In genomic region chr14:74478996-74479635, GRCh38 we compare ENCODE assay signal across 9 cellular contexts. TPM values are rescaled to one million over a fixed set of nuclear protein-coding genes. Genes with fewer than 3 reads are reported as not detected.
DNase-seq lines count a peak whose midpoint lies in the region; ATAC-seq and TF ChIP-seq lines count a peak whose summit lies in the region.
"Had no signal": no experiment of that assay in that cellular context is flagged by ENCODE, and none has a peak within 500 bp of the region (broad histone marks: within the 10 kb centered on the region; RNA-seq: fewer than 3 reads in every experiment).

No MANE protein-coding gene starts in this region.

- peaks cover 41% of the 10 kb centered on the region for H3K36me3 Mint-ChIP-seq in Caco-2 (ENCODE audit: insufficient read depth, unreplicated experiment)

- no peaks in the 10 kb centered on the region for H3K27me3 ChIP-seq in Caco-2 (replicated peaks; ENCODE audit: control insufficient read depth, insufficient read depth, low read length)
- no peaks in the 10 kb centered on the region for H3K27me3 ChIP-seq in Loucy (ENCODE audit: insufficient read depth, low read length, poor library complexity, severe bottlenecking)
- no peaks in the 10 kb centered on the region for H3K27me3 ChIP-seq in body of pancreas
- H3K27me3 ChIP-seq in mesenchymal stem cell (ENCODE audit: control insufficient read depth in 1 of 2, insufficient read depth in 1 of 2, low read length in 2 of 2), result no peaks in the 10 kb centered on the region

- H4K91ac ChIP-seq in mesenchymal stem cell (ENCODE audit: low read length), result no peak overlapping the region

- no peak overlapping the region for H3K4me3 Mint-ChIP-seq in Caco-2 (ENCODE audit: unreplicated experiment)

- no peak for TF ChIP-seq POLR2A in body of pancreas (IDR thresholded peaks at IDR 0.05)

- no peak overlapping the region for H4K8ac ChIP-seq in mesenchymal stem cell (ENCODE audit: low read length)

- H2BK5ac ChIP-seq in mesenchymal stem cell (ENCODE audit: low read depth, low read length, poor library complexity, severe bottlenecking), result no peak overlapping the region

- H3K27me3 Mint-ChIP-seq in Caco-2 (ENCODE audit: insufficient read depth, unreplicated experiment), result no peaks in the 10 kb centered on the region

- TF ChIP-seq CTCF in Caco-2 (IDR thresholded peaks at IDR 0.05; ENCODE audit: insufficient read depth in 1 of 2, low read depth in 1 of 2, low read length in 1 of 2, severe bottlenecking in 1 of 2, unreplicated experiment in 1 of 2) (peak; percentile 72 to 84), Loucy (conservative IDR thresholded peaks at IDR 0.05; ENCODE audit: low read length) (peak; percentile 40; the same call in 1 of the 2 replicates), body of pancreas (IDR thresholded peaks at IDR 0.05) (peak; percentile 21 to 74 (median 53))

- H3K9me2 ChIP-seq in Loucy (replicated peaks; ENCODE audit: low read depth, low read length), result no peaks in the 10 kb centered on the region

- no peak overlapping the region for H3K18ac ChIP-seq in mesenchymal stem cell (ENCODE audit: low read depth in 1 of 2, low read length in 2 of 2)

- H3K36me3 ChIP-seq in Caco-2 (ENCODE audit: control insufficient read depth, insufficient read depth, low read length), result no peaks in the 10 kb centered on the region; the same call in none of the 2 replicates
- peaks cover 25% of the 10 kb centered on the region for H3K36me3 ChIP-seq in Loucy (ENCODE audit: insufficient read depth, low read length)
- peaks cover 0 to 7% of the 10 kb centered on the region in 2 donors for H3K36me3 ChIP-seq in body of pancreas (replicated peaks in 1 of 2; ENCODE audit: insufficient read depth in 1 of 2, low read depth in 2 of 2)
- H3K36me3 ChIP-seq in mesenchymal stem cell (ENCODE audit: control insufficient read depth in 1 of 2, insufficient read depth in 2 of 2, low read depth in 1 of 2, low read length in 2 of 2), result peaks cover 28 to 68% of the 10 kb centered on the region in 2 experiments

- no peak overlapping the region for H2AK5ac ChIP-seq in mesenchymal stem cell (ENCODE audit: low read length, severe bottlenecking)

- H3F3A ChIP-seq in Loucy (ENCODE audit: low read depth), result no peaks in the 10 kb centered on the region

- no peak overlapping the region for H3K9ac ChIP-seq in Loucy (ENCODE audit: low read depth, low read length, poor library complexity, severe bottlenecking)
- no peak overlapping the region for H3K9ac ChIP-seq in mesenchymal stem cell (ENCODE audit: low read length)

- no peak overlapping the region for H2BK15ac ChIP-seq in mesenchymal stem cell (ENCODE audit: low read depth, poor library complexity, severe bottlenecking)

- H4K20me1 ChIP-seq in Loucy (ENCODE audit: insufficient read depth, low read length, poor library complexity, severe bottlenecking), result no peaks in the 10 kb centered on the region

- no peak overlapping the region for H2AFZ ChIP-seq in Loucy (ENCODE audit: low read length)
- H2AFZ ChIP-seq in mesenchymal stem cell (ENCODE audit: low read depth, low read length), result no peak overlapping the region

- POLR2A ChIA-PET in Caco-2 (lab: Charles Lee), result no interaction called here

- BruUV-seq in Caco-2 (replicated peaks; lab: Mats Ljungman, UMichigan), result no TSS peak

- CTCF ChIA-PET in Caco-2 (lab: Charles Lee), result interaction anchor here (1.0 to 1.2 kb wide), 2 partner anchors 64 to 185 kb away, joined by 3 read pairs; no protein-coding TSS in a partner anchor

- H3K4me3 ChIP-seq in Caco-2 (ENCODE audit: low read depth, low read length) (no peak overlapping the region), Loucy (ENCODE audit: low read length, poor library complexity, severe bottlenecking) (no peak overlapping the region), body of pancreas (no peak overlapping the region), mesenchymal stem cell (ENCODE audit: insufficient read depth in 1 of 2, low read depth in 1 of 2, low read length in 2 of 2) (no peak overlapping the region)
- H3K4me3 ChIP-seq: skin epidermis had no signal

- H3K9me3 Mint-ChIP-seq in Caco-2 (ENCODE audit: unreplicated experiment), result no peaks in the 10 kb centered on the region

- no peaks in the 10 kb centered on the region for H3K79me2 ChIP-seq in Loucy (ENCODE audit: insufficient read depth, low read length)

- no peaks in the 10 kb centered on the region; the same call in 1 of the 2 replicates for H3K4me1 ChIP-seq in Caco-2
- H3K4me1 ChIP-seq in Loucy (ENCODE audit: insufficient read depth, low read length, poor library complexity, severe bottlenecking), result no peaks in the 10 kb centered on the region
- H3K4me1 ChIP-seq in body of pancreas, result peaks cover 4% of the 10 kb centered on the region
- peaks cover 6% of the 10 kb centered on the region for H3K4me1 ChIP-seq in mesenchymal stem cell (ENCODE audit: control insufficient read depth, insufficient read depth, low read depth, low read length)

- peaks cover under 1% of the 10 kb centered on the region for H3K79me1 ChIP-seq in mesenchymal stem cell (replicated peaks; ENCODE audit: low read length, poor library complexity, severe bottlenecking)

- H3K27ac ChIP-seq in body of pancreas, result no peak overlapping the region
- H3K27ac ChIP-seq in mesenchymal stem cell (ENCODE audit: low read length, poor library complexity, severe bottlenecking), result no peak overlapping the region
- H3K27ac ChIP-seq: skin epidermis had no signal

- no peak overlapping the region for H3K27ac Mint-ChIP-seq in Caco-2 (ENCODE audit: unreplicated experiment)

- H2BK12ac ChIP-seq in mesenchymal stem cell (ENCODE audit: low read length in 2 of 2), result no peak overlapping the region

- 92 to 94% methylated on average over 2 of the region's 2 CpGs for WGBS in body of pancreas, 2 donors
- WGBS in mesenchymal stem cell, result 92% methylated on average over 2 of the region's 2 CpGs

- no peak overlapping the region for H3K4ac ChIP-seq in mesenchymal stem cell (ENCODE audit: low read depth in 1 of 2, low read length in 2 of 2)

- intact Hi-C loops in Caco-2 (cut with micrococcal nuclease; ENCODE audit: unreplicated experiment), result loop anchor here (1.0 kb wide), 2 partner anchors 117 to 154 kb away; no protein-coding TSS in a partner anchor
- intact Hi-C loops in body of pancreas (cut with DNase I), result no loop called here

- no peak overlapping the region for H2BK120ac ChIP-seq in mesenchymal stem cell (ENCODE audit: low read depth, low read length)

- H3K14ac ChIP-seq in mesenchymal stem cell (ENCODE audit: low read length in 2 of 2), result no peak overlapping the region

- H3K23ac ChIP-seq in mesenchymal stem cell (ENCODE audit: low read length in 2 of 2), result no peak overlapping the region

- H3K9me3 ChIP-seq in Caco-2, result no peaks in the 10 kb centered on the region
- H3K9me3 ChIP-seq in Loucy (ENCODE audit: insufficient read depth, low read depth, low read length), result no peaks in the 10 kb centered on the region
- H3K9me3 ChIP-seq in body of pancreas, result no peaks in the 10 kb centered on the region
- no peaks in the 10 kb centered on the region for H3K9me3 ChIP-seq in mesenchymal stem cell (ENCODE audit: control insufficient read depth, low read length)

- no peaks in the 10 kb centered on the region for H3K4me1 Mint-ChIP-seq in Caco-2 (ENCODE audit: low read depth, unreplicated experiment)

- ATAC-seq in body of pancreas, result no peak
- ATAC-seq in HG03175 (IDR thresholded peaks at IDR 0.05; ENCODE audit: unreplicated experiment), result no peak
- ATAC-seq in HG03378 (IDR thresholded peaks at IDR 0.05; ENCODE audit: unreplicated experiment), result no peak

- DNase-seq in Caco-2, result peak in 1 of 2 experiments; percentile 55
- DNase-seq in body of pancreas, result no peak
- peak; percentile 34 for DNase-seq in mesenchymal stem cell
- no peak for DNase-seq in activated CD4-positive, alpha-beta T cell treated with anti-CD3 and anti-CD28 coated beads for 1 hour
- DNase-seq in stimulated activated CD4-positive, alpha-beta T cell treated with anti-CD3 and anti-CD28 coated beads, Interleukin-4, amount 100 ng/mL, for 4 hours, result no peak

- H3K4me2 ChIP-seq in Loucy (ENCODE audit: low read depth, low read length, poor library complexity, severe bottlenecking) (no peak overlapping the region), mesenchymal stem cell (ENCODE audit: low read length, poor library complexity, severe bottlenecking) (no peak overlapping the region)

RNA-seq across cellular contexts. Expression of gene NPC2, which starts 14.0 kb away (rescaled TPM):
- 242 and 291 TPM in 2 replicates for total RNA-seq in Caco-2 (2022)
- total RNA-seq in body of pancreas, result 100 to 1,000 TPM in 1 of 2 donors, 10 to 100 TPM in 1; 97.5 to 130 TPM
- 939 TPM for polyA plus RNA-seq in mesenchymal stem cell (2013, experiment 1 of 2)
- 965 TPM for polyA plus RNA-seq in mesenchymal stem cell (2013, experiment 2 of 2)

RNA-seq across cellular contexts. Expression of gene ISCA2, which starts 14.4 kb away (rescaled TPM):
- 28.5 and 33.0 TPM in 2 replicates for total RNA-seq in Caco-2 (2022)
- total RNA-seq in body of pancreas, result 10 to 100 TPM in 1 of 2 donors, 1 to 10 TPM in 1; 4.3 to 17.6 TPM
- 37.5 TPM for polyA plus RNA-seq in mesenchymal stem cell (2013, experiment 1 of 2)
- polyA plus RNA-seq in mesenchymal stem cell (2013, experiment 2 of 2), result 35.9 TPM

RNA-seq across cellular contexts. Expression of gene SYNDIG1L, which starts 53.1 kb away (rescaled TPM):
- total RNA-seq in Caco-2 (2022) (0.29 TPM in 1 of 2 replicates, not detected in the other), body of pancreas (under 1 TPM in 1 of 2 donors, not detected in 1; 0.52 TPM)
- 0.01 TPM for polyA plus RNA-seq in mesenchymal stem cell (2013, experiment 1 of 2)
- not detected for polyA plus RNA-seq in mesenchymal stem cell (2013, experiment 2 of 2)
